1 cellular context compared by ENCODE assay signal in genomic region chr1:37479255-37480124, GRCh38.
TF ChIP-seq lines count a peak whose summit lies in the region.

No MANE protein-coding gene starts in this region.

TF ChIP-seq in K562, 482 proteins besides CTCF, POLR2A, EP300 and RAD21 (continued from another document and continues in another):
- TF ChIP-seq MGA (IDR thresholded peaks at IDR 0.05) (peak; percentile 64; the same call in 1 of the 2 replicates), SIX5 (IDR thresholded peaks at IDR 0.05; ENCODE audit: borderline replicate concordance in 1 of 2, insufficient read depth in 1 of 2, low read depth in 1 of 2, low read length in 2 of 2) (no peak), SUPT5H (IDR thresholded peaks at IDR 0.05) (peak; percentile 51; the same call in 1 of the 2 replicates), RCOR1 (IDR thresholded peaks at IDR 0.05; ENCODE audit: borderline replicate concordance in 1 of 2, low read depth in 2 of 2, low read length in 2 of 2) (peak in 1 of 2 experiments; percentile 91; a peak in 2 of 4 replicates), IRF2 (CRISPR knock-in tag; IDR thresholded peaks at IDR 0.05) (no peak), HDAC6 (IDR thresholded peaks at IDR 0.05; ENCODE audit: low read depth, low read length) (no peak), FOXP1 (CRISPR knock-in tag; IDR thresholded peaks at IDR 0.05) (no peak; the same call in 1 of the 2 replicates), COPS2 (conservative IDR thresholded peaks at IDR 0.05) (no peak), MYC (IDR thresholded peaks at IDR 0.05; ENCODE audit: low read depth, low read length) (peak; percentile 93), MYC (CRISPR knock-in tag; IDR thresholded peaks at IDR 0.05; ENCODE audit: borderline replicate concordance, low read depth) (peak; percentile 45; the same call in 1 of the 2 replicates), MTA3 (IDR thresholded peaks at IDR 0.05; ENCODE audit: borderline replicate concordance) (0 out of 2 replicates have a peak, but pooled peaks have one; percentile 11), NBN (IDR thresholded peaks at IDR 0.05; ENCODE audit: low read depth) (no peak; the same call in 1 of the 2 replicates), TCF15 (CRISPR knock-in tag; IDR thresholded peaks at IDR 0.05) (no peak), NCOR1 (IDR thresholded peaks at IDR 0.05) (no peak), PHF20 (IDR thresholded peaks at IDR 0.05; ENCODE audit: partially characterized antibody) (no peak), RUNX1 (IDR thresholded peaks at IDR 0.05; ENCODE audit: low read depth) (no peak), ZEB2 (IDR thresholded peaks at IDR 0.05) (no peak), RB1 (IDR thresholded peaks at IDR 0.05; ENCODE audit: low read depth) (peak; percentile 46; the same call in 1 of the 2 replicates), HSF4 (CRISPR knock-in tag; IDR thresholded peaks at IDR 0.05; ENCODE audit: borderline replicate concordance) (no peak), AFF1 (IDR thresholded peaks at IDR 0.05; ENCODE audit: low read depth in 1 of 2, partially characterized antibody in 2 of 2) (no peak), TEAD2 (tag; IDR thresholded peaks at IDR 0.05) (no peak), ZNF3 (CRISPR knock-in tag; IDR thresholded peaks at IDR 0.05) (no peak)
- TF ChIP-seq, protein P1, sequence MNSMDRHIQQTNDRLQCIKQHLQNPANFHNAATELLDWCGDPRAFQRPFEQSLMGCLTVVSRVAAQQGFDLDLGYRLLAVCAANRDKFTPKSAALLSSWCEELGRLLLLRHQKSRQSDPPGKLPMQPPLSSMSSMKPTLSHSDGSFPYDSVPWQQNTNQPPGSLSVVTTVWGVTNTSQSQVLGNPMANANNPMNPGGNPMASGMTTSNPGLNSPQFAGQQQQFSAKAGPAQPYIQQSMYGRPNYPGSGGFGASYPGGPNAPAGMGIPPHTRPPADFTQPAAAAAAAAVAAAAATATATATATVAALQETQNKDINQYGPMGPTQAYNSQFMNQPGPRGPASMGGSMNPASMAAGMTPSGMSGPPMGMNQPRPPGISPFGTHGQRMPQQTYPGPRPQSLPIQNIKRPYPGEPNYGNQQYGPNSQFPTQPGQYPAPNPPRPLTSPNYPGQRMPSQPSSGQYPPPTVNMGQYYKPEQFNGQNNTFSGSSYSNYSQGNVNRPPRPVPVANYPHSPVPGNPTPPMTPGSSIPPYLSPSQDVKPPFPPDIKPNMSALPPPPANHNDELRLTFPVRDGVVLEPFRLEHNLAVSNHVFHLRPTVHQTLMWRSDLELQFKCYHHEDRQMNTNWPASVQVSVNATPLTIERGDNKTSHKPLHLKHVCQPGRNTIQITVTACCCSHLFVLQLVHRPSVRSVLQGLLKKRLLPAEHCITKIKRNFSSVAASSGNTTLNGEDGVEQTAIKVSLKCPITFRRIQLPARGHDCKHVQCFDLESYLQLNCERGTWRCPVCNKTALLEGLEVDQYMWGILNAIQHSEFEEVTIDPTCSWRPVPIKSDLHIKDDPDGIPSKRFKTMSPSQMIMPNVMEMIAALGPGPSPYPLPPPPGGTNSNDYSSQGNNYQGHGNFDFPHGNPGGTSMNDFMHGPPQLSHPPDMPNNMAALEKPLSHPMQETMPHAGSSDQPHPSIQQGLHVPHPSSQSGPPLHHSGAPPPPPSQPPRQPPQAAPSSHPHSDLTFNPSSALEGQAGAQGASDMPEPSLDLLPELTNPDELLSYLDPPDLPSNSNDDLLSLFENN (IDR thresholded peaks at IDR 0.05; ENCODE audit: low read depth in 2 of 2, low read length in 2 of 2) = no peak
- TF ChIP-seq, protein P2, sequence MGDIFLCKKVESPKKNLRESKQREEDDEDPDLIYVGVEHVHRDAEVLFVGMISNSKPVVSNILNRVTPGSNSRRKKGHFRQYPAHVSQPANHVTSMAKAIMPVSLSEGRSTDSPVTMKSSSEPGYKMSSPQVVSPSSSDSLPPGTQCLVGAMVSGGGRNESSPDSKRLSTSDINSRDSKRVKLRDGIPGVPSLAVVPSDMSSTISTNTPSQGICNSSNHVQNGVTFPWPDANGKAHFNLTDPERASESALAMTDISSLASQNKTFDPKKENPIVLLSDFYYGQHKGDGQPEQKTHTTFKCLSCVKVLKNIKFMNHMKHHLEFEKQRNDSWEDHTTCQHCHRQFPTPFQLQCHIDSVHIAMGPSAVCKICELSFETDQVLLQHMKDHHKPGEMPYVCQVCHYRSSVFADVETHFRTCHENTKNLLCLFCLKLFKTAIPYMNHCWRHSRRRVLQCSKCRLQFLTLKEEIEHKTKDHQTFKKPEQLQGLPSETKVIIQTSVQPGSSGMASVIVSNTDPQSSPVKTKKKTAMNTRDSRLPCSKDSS (IDR thresholded peaks at IDR 0.05; ENCODE audit: low read depth, partially characterized antibody) = no peak
- TF ChIP-seq, protein P3, sequence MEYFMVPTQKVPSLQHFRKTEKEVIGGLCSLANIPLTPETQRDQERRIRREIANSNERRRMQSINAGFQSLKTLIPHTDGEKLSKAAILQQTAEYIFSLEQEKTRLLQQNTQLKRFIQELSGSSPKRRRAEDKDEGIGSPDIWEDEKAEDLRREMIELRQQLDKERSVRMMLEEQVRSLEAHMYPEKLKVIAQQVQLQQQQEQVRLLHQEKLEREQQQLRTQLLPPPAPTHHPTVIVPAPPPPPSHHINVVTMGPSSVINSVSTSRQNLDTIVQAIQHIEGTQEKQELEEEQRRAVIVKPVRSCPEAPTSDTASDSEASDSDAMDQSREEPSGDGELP (CRISPR knock-in tag; IDR thresholded peaks at IDR 0.05; ENCODE audit: borderline replicate concordance) = peak; percentile 90
- TF ChIP-seq, protein P4, sequence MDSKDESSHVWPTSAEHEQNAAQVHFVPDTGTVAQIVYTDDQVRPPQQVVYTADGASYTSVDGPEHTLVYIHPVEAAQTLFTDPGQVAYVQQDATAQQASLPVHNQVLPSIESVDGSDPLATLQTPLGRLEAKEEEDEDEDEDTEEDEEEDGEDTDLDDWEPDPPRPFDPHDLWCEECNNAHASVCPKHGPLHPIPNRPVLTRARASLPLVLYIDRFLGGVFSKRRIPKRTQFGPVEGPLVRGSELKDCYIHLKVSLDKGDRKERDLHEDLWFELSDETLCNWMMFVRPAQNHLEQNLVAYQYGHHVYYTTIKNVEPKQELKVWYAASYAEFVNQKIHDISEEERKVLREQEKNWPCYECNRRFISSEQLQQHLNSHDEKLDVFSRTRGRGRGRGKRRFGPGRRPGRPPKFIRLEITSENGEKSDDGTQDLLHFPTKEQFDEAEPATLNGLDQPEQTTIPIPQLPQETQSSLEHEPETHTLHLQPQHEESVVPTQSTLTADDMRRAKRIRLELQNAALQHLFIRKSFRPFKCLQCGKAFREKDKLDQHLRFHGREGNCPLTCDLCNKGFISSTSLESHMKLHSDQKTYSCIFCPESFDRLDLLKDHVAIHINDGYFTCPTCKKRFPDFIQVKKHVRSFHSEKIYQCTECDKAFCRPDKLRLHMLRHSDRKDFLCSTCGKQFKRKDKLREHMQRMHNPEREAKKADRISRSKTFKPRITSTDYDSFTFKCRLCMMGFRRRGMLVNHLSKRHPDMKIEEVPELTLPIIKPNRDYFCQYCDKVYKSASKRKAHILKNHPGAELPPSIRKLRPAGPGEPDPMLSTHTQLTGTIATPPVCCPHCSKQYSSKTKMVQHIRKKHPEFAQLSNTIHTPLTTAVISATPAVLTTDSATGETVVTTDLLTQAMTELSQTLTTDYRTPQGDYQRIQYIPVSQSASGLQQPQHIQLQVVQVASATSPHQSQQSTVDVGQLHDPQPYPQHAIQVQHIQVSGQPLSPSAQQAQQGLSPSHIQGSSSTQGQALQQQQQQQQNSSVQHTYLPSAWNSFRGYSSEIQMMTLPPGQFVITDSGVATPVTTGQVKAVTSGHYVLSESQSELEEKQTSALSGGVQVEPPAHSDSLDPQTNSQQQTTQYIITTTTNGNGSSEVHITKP (IDR thresholded peaks at IDR 0.05; ENCODE audit: partially characterized antibody) = peak; percentile 59
